9 cellular contexts compared by ENCODE assay signal in genomic region chr2:6780765-6781274, GRCh38.
DNase-seq lines count a peak whose midpoint lies in the region; ATAC-seq and TF ChIP-seq lines count a peak whose summit lies in the region.
"Had no signal": no experiment of that assay in that cellular context is flagged by ENCODE, and none has a peak within 500 bp of the region (broad histone marks: within the 10 kb centered on the region; RNA-seq: fewer than 3 reads in every experiment).

No MANE protein-coding gene starts in this region.

- WGBS in endodermal cell (ENCODE audit: insufficient coverage in 1 of 2, insufficient read length in 1 of 2), 2 experiments: 92 to 94% methylated on average over 5 to 7 of the region's 8 CpGs

- H3K27me3 Mint-ChIP-seq in nephron progenitor cell (ENCODE audit: low read depth, poor library complexity) (peaks cover 8% of the 10 kb centered on the region), endodermal cell (ENCODE audit: insufficient read depth) (no peaks in the 10 kb centered on the region)

- in situ Hi-C loops in gastrocnemius medialis (cut with MboI; ENCODE audit: low sequenced_read_pairs in 4 of 4): no loop called here

- ATAC-seq in GM18870 (IDR thresholded peaks at IDR 0.05; ENCODE audit: unreplicated experiment) (peak; percentile 84), HG03354 (IDR thresholded peaks at IDR 0.05; ENCODE audit: poor library complexity, severe bottlenecking, unreplicated experiment) (peak; percentile 88), esophagus mucosa (peak; percentile 28), gastrocnemius medialis (peak in 1 of 2 donors; percentile 55)

- TF ChIP-seq CTCF in BE2C (IDR thresholded peaks at IDR 0.05; ENCODE audit: low read depth, low read length) (no peak), gastrocnemius medialis (IDR thresholded peaks at IDR 0.05 in 4 of 5, conservative IDR thresholded peaks at IDR 0.05 in 1 of 5) (no peak), nephron progenitor cell (IDR thresholded peaks at IDR 0.05) (no peak), endodermal cell (conservative IDR thresholded peaks at IDR 0.05) (no peak)

- no peaks in the 10 kb centered on the region for H3K9me3 ChIP-seq in BE2C
- no peaks in the 10 kb centered on the region for H3K9me3 ChIP-seq in gastrocnemius medialis
- H3K9me3 ChIP-seq in endodermal cell (ENCODE audit: control insufficient read depth, low read length): no peaks in the 10 kb centered on the region
- H3K9me3 ChIP-seq: ascending aorta had no signal

- no peaks in the 10 kb centered on the region for H3K36me3 ChIP-seq in BE2C
- no peaks in the 10 kb centered on the region for H3K36me3 ChIP-seq in gastrocnemius medialis
- no peaks in the 10 kb centered on the region for H3K36me3 ChIP-seq in endodermal cell (ENCODE audit: control insufficient read depth, insufficient read depth, low read length)
- H3K36me3 ChIP-seq: ascending aorta had no signal

- H3K4me1 Mint-ChIP-seq in nephron progenitor cell: no peaks in the 10 kb centered on the region
- no peaks in the 10 kb centered on the region for H3K4me1 Mint-ChIP-seq in endodermal cell

- H3K4me3 ChIP-seq in BE2C (ENCODE audit: low read depth, low read length): no peak overlapping the region; the same call in 1 of the 2 replicates
- peak overlapping the region in 2 of 4 donors; percentile 4 to 6 for H3K4me3 ChIP-seq in gastrocnemius medialis
- H3K4me3 ChIP-seq in endodermal cell (ENCODE audit: low read length): no peak overlapping the region
- H3K4me3 ChIP-seq: ascending aorta had no signal

- no peaks in the 10 kb centered on the region; the same call in 1 of the 2 replicates for H3K4me1 ChIP-seq in BE2C
- no peaks in the 10 kb centered on the region for H3K4me1 ChIP-seq in gastrocnemius medialis
- no peaks in the 10 kb centered on the region for H3K4me1 ChIP-seq in endodermal cell (ENCODE audit: control insufficient read depth, insufficient read depth, low read length)
- H3K4me1 ChIP-seq: ascending aorta had no signal

- H3K27me3 ChIP-seq in BE2C (no peaks in the 10 kb centered on the region), gastrocnemius medialis (no peaks in the 10 kb centered on the region), endodermal cell (ENCODE audit: control insufficient read depth, insufficient read depth, low read length, poor library complexity, severe bottlenecking) (no peaks in the 10 kb centered on the region)
- H3K27me3 ChIP-seq: ascending aorta had no signal

- H3K4me3 Mint-ChIP-seq in nephron progenitor cell (no peak overlapping the region), endodermal cell (no peak overlapping the region)

- no peak overlapping the region for H3K27ac ChIP-seq in gastrocnemius medialis
- H3K27ac ChIP-seq in endodermal cell (ENCODE audit: low read depth, low read length): no peak overlapping the region
- H3K27ac ChIP-seq: ascending aorta had no signal

- no peaks in the 10 kb centered on the region for H3K36me3 Mint-ChIP-seq in nephron progenitor cell (ENCODE audit: low read depth)
- H3K36me3 Mint-ChIP-seq in endodermal cell (ENCODE audit: low read depth): no peaks in the 10 kb centered on the region

- H3K9ac ChIP-seq in endodermal cell (ENCODE audit: extremely low read depth, low read length, poor library complexity, severe bottlenecking): no peak overlapping the region

- intact Hi-C loops in gastrocnemius medialis (cut with DNase I; ENCODE audit: low total_unique reads): no loop called here

- TF ChIP-seq POLR2A in gastrocnemius medialis (IDR thresholded peaks at IDR 0.05): no peak

- H3K27ac Mint-ChIP-seq in nephron progenitor cell (no peak overlapping the region), endodermal cell (no peak overlapping the region)

- peak; percentile 65 for DNase-seq in BE2C
- peak; percentile 49 to 84 for DNase-seq in NOMO-1 (lab: John Stamatoyannopoulos, UW; ENCODE audit: unreplicated experiment in 2 of 2)
- peak; percentile 11 to 38 for DNase-seq in gastrocnemius medialis
- DNase-seq in nephron progenitor cell: no peak
- no peak for DNase-seq in endodermal cell

- peaks cover 11% of the 10 kb centered on the region for H3K9me3 Mint-ChIP-seq in nephron progenitor cell
- H3K9me3 Mint-ChIP-seq in endodermal cell: peaks cover 4% of the 10 kb centered on the region

Comparison
In these comparisons a context has a peak if more than half of its experiments do, and no peak if none do; other contexts are left out.
1. DNase-seq: peak in BE2C (single experiment), NOMO-1 (2 of 2) and gastrocnemius medialis (2 of 2); none in nephron progenitor cell (single experiment) and endodermal cell (single experiment).